Comparison of ENCODE assay signal across 8 cellular contexts in the genomic region with DNA sequence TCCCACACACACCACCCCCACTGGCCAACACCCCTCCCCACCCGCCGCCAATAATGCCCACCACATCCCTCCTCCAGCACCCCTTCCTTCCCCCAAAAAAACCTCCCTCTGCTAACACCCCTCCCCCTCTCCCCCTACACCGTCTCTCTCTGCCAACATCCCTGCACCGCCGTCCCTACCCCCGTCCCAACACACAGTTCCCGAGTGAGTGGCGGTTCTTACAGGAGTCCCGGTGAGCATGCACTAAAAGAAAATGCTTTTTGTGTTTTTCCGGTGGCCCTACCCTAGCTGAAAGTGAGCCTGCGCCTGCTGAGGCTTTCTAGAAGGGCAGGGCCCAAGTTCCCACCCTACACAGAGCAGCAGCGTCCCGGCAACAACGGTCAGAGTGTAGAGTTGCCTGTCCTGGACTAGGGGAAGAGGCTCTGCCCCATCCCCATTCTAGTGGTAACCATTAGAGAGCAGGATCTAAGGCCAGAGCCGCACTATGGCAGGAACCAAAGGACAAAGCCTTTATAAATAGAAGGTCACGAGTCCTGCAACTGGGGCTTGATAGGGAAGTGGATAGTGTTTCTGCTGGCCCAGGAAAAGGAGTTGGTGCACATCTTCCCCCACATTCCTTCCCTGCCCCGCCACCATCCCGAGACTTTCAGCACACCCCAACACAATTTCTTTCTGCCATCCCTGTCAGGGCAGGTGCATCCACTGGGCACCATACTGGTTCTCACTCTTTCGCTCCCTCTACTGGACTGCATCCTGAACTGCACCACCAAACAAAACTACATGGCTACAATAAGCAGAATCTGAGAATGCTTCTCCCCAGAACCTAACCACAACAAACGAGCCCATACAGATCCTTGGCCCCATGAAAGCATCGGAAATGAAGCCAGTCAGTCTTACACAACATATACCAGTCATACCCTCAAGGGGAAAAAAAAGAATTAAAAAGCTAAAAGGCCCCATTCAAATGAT.
DNase-seq lines count a peak whose midpoint lies in the region; ATAC-seq and TF ChIP-seq lines count a peak whose summit lies in the region.

No MANE protein-coding gene starts in this region.

- H3K27me3 Mint-ChIP-seq in T-helper 17 cell = no peaks in the 10 kb centered on the region
- peaks cover 2 to 15% of the 10 kb centered on the region in 2 donors for H3K27me3 Mint-ChIP-seq in natural killer cell (ENCODE audit: low read depth in 2 of 2)

- H3K4me1 ChIP-seq in HUES6 (ENCODE audit: control insufficient read depth, insufficient read depth, low read length) = peaks cover 17% of the 10 kb centered on the region; the same call in 1 of the 2 replicates

- H3K36me3 Mint-ChIP-seq in T-helper 17 cell (ENCODE audit: low read depth) (no peaks in the 10 kb centered on the region), natural killer cell (no peaks in the 10 kb centered on the region)

- no peaks in the 10 kb centered on the region for H3K36me3 ChIP-seq in HUES6 (ENCODE audit: control insufficient read depth, insufficient read depth, low read length)

- ATAC-seq in GM19452 (IDR thresholded peaks at IDR 0.05; ENCODE audit: unreplicated experiment) = peak; percentile 83
- ATAC-seq in T-helper 17 cell = peak; percentile 96
- peak; percentile 57 to 83 (median 65) for ATAC-seq in natural killer cell

- no peak overlapping the region for H3K27ac ChIP-seq in HUES6 (ENCODE audit: low read depth, low read length)
- H3K27ac ChIP-seq in coronary artery = no peak overlapping the region

- 0 out of 2 replicates have a peak overlapping the region, but pooled peaks have one; percentile 15 for H3K4me3 ChIP-seq in HUES6 (ENCODE audit: low read depth, low read length)
- no peak overlapping the region for H3K4me3 ChIP-seq in coronary artery

- intact Hi-C loops in natural killer cell (cut with micrococcal nuclease) = no loop called here

- peak; percentile 4 for DNase-seq in NCI-H2171 treated with DMSO at 0.1 percent for 48 hours (lab: John Stamatoyannopoulos, UW)
- no peak for DNase-seq in NCI-H2171 (lab: John Stamatoyannopoulos, UW)
- peak in 2 of 3 donors; percentile 8 to 11 for DNase-seq in T-helper 17 cell
- DNase-seq in coronary artery (ENCODE audit: low spot score) = no peak
- DNase-seq in natural killer cell = no peak
- DNase-seq in middle frontal gyrus (ENCODE audit: extremely low spot score, low spot score) = no peak

- peaks cover 20% of the 10 kb centered on the region; the same call in 1 of the 2 replicates for H3K9me3 ChIP-seq in HUES6 (ENCODE audit: control insufficient read depth, insufficient read depth, low read depth, low read length)
- no peaks in the 10 kb centered on the region for H3K9me3 ChIP-seq in T-helper 17 cell (ENCODE audit: control insufficient read depth, low read length, poor library complexity, severe bottlenecking)

- H3K9ac ChIP-seq in HUES6 (ENCODE audit: low read length) = no peak overlapping the region

- peaks cover 14% of the 10 kb centered on the region for H3K4me1 Mint-ChIP-seq in T-helper 17 cell
- H3K4me1 Mint-ChIP-seq in natural killer cell = peaks cover 0 to 11% of the 10 kb centered on the region in 2 donors

- H3K27ac Mint-ChIP-seq in T-helper 17 cell (no peak overlapping the region), natural killer cell (no peak overlapping the region)

- no peaks in the 10 kb centered on the region for H3K9me3 Mint-ChIP-seq in natural killer cell

- TF ChIP-seq CTCF in coronary artery (IDR thresholded peaks at IDR 0.05) (peak; percentile 20), natural killer cell (IDR thresholded peaks at IDR 0.05) (peak; percentile 20)

- no peak overlapping the region for H3K4me3 Mint-ChIP-seq in T-helper 17 cell
- no peak overlapping the region for H3K4me3 Mint-ChIP-seq in natural killer cell

- H3K27me3 ChIP-seq in HUES6 (ENCODE audit: control insufficient read depth, insufficient read depth, low read length) = no peaks in the 10 kb centered on the region

Comparison
In these comparisons a context has a peak if more than half of its experiments do, and no peak if none do; other contexts are left out.
1. DNase-seq: peak in NCI-H2171 treated with DMSO at 0.1 percent for 48 hours (single experiment) and T-helper 17 cell (2 of 3); none in NCI-H2171 (single experiment), coronary artery (single experiment), natural killer cell (single experiment) and middle frontal gyrus (single experiment).
2. Peak in every context shown above with its lines, with median percentiles within 50 percentile points of each other: ATAC-seq.